Comparison of ENCODE assay signal across 21 cellular contexts in genomic region chr1:192726820-192727504, GRCh38.
DNase-seq lines count a peak whose midpoint lies in the region; ATAC-seq and TF ChIP-seq lines count a peak whose summit lies in the region.
"Had no signal": no experiment of that assay in that cellular context is flagged by ENCODE, and none has a peak within 500 bp of the region (broad histone marks: within the 10 kb centered on the region; RNA-seq: fewer than 3 reads in every experiment).

No MANE protein-coding gene starts in this region.

- no peaks in the 10 kb centered on the region for H3K27me3 ChIP-seq in breast epithelium
- no peaks in the 10 kb centered on the region for H3K27me3 ChIP-seq in mammary epithelial cell (ENCODE audit: insufficient read depth, low read length)
- H3K27me3 ChIP-seq in naive thymus-derived CD4-positive, alpha-beta T cell (ENCODE audit: control insufficient read depth in 2 of 2, insufficient read depth in 2 of 2, low read length in 2 of 2), result no peaks in the 10 kb centered on the region
- H3K27me3 ChIP-seq: BLaER1 had no signal

- TF ChIP-seq POLR2A in breast epithelium (IDR thresholded peaks at IDR 0.05), result no peak

- CTCF ChIA-PET in MCF 10A (lab: Yijun Ruan, JAX) (interaction anchor here (0.6 to 1.1 kb wide), 5 partner anchors 13 to 463 kb away, joined by 3 to 7 read pairs (median 4); no protein-coding TSS in a partner anchor), mammary epithelial cell (lab: Charles Lee; ENCODE audit: low non-redundant PET) (no interaction called here), HEK293T (lab: Yijun Ruan, JAX) (no interaction called here)
- CTCF ChIA-PET in naive thymus-derived CD4-positive, alpha-beta T cell (lab: Charles Lee), result no interaction called here

- BruUV-seq in MCF 10A (replicated peaks; lab: Mats Ljungman, UMichigan), result no TSS peak
- no TSS peak for BruUV-seq in mammary epithelial cell (replicated peaks; lab: Mats Ljungman, UMichigan)

- H3K27ac ChIP-seq in breast epithelium (peak overlapping the region; percentile 5 to 41), mammary epithelial cell (ENCODE audit: insufficient read depth, low read depth, low read length) (no peak overlapping the region)
- no peak overlapping the region for H3K27ac ChIP-seq in naive thymus-derived CD4-positive, alpha-beta T cell (ENCODE audit: low read depth, low read length)
- H3K27ac ChIP-seq: A549, BLaER1, SK-N-MC had no signal

- no peak overlapping the region for H3K4me3 ChIP-seq in breast epithelium
- H3K4me3 ChIP-seq in mammary epithelial cell (replicated peaks in 1 of 3; ENCODE audit: insufficient read depth in 1 of 3, low read depth in 2 of 3, low read length in 3 of 3), result no peak overlapping the region
- no peak overlapping the region for H3K4me3 ChIP-seq in naive thymus-derived CD4-positive, alpha-beta T cell (ENCODE audit: low read length)
- H3K4me3 ChIP-seq: A549, BLaER1, HAP-1, SK-N-MC had no signal

- no peaks in the 10 kb centered on the region for H3K9me3 ChIP-seq in breast epithelium
- H3K9me3 ChIP-seq in mammary epithelial cell (replicated peaks; ENCODE audit: insufficient read depth, low read length), result no peaks in the 10 kb centered on the region
- H3K9me3 ChIP-seq in naive thymus-derived CD4-positive, alpha-beta T cell (ENCODE audit: control insufficient read depth in 2 of 3, low read length in 3 of 3), result no peaks in the 10 kb centered on the region
- H3K9me3 ChIP-seq: A549, BLaER1, HAP-1 had no signal

- H3K4me1 Mint-ChIP-seq in MCF 10A (ENCODE audit: insufficient read depth, unreplicated experiment), result peaks cover 5% of the 10 kb centered on the region
- no peaks in the 10 kb centered on the region for H3K4me1 Mint-ChIP-seq in naive thymus-derived CD4-positive, alpha-beta T cell
- H3K4me1 Mint-ChIP-seq: CD4-positive, alpha-beta memory T cell had no signal

- H3K36me3 ChIP-seq in breast epithelium (no peaks in the 10 kb centered on the region), mammary epithelial cell (ENCODE audit: insufficient read depth, low read length) (no peaks in the 10 kb centered on the region)
- H3K36me3 ChIP-seq in naive thymus-derived CD4-positive, alpha-beta T cell (ENCODE audit: control insufficient read depth in 2 of 3, insufficient read depth in 3 of 3, low read length in 3 of 3), result no peaks in the 10 kb centered on the region
- H3K36me3 ChIP-seq: BLaER1, HAP-1 had no signal

- POLR2A ChIA-PET in MCF 10A (lab: Yijun Ruan, JAX), result interaction anchor here (0.6 to 1.3 kb wide), 2 partner anchors 17 to 332 kb away, joined by 3 read pairs; partner anchors contain the start of genes RO60 and UCHL5
- POLR2A ChIA-PET in naive thymus-derived CD4-positive, alpha-beta T cell (lab: Charles Lee), result no interaction called here
- POLR2A ChIA-PET in HEK293T (lab: Yijun Ruan, JAX), result no interaction called here

- intact Hi-C loops in breast epithelium (cut with DNase I; ENCODE audit: low total_unique reads), result no loop called here
- intact Hi-C loops in MCF 10A (cut with micrococcal nuclease), result no loop called here
- intact Hi-C loops in mammary epithelial cell (cut with micrococcal nuclease), result no loop called here
- intact Hi-C loops in naive thymus-derived CD4-positive, alpha-beta T cell (cut with micrococcal nuclease), result no loop called here

- TF ChIP-seq CTCF in breast epithelium (IDR thresholded peaks at IDR 0.05), result no peak
- TF ChIP-seq CTCF in MCF 10A (IDR thresholded peaks at IDR 0.05; ENCODE audit: unreplicated experiment), result no peak
- TF ChIP-seq CTCF in mammary epithelial cell (conservative IDR thresholded peaks at IDR 0.05 in 1 of 2, IDR thresholded peaks at IDR 0.05 in 1 of 2; ENCODE audit: extremely low read depth in 1 of 2, insufficient read depth in 1 of 2, low read depth in 1 of 2, low read length in 2 of 2), result no peak

- H3K36me3 Mint-ChIP-seq in MCF 10A (ENCODE audit: insufficient read depth, unreplicated experiment), result no peaks in the 10 kb centered on the region
- H3K36me3 Mint-ChIP-seq in naive thymus-derived CD4-positive, alpha-beta T cell, result no peaks in the 10 kb centered on the region
- H3K36me3 Mint-ChIP-seq: CD4-positive, alpha-beta memory T cell had no signal

- ATAC-seq in naive thymus-derived CD4-positive, alpha-beta T cell, result peak; percentile 59
- ATAC-seq: A549, Right ventricle myocardium inferior had no signal

- 53% methylated on average over 6 of the region's 6 CpGs for WGBS in mammary epithelial cell (ENCODE audit: low coverage, missing lambda C conversion rate)

- DNase-seq in breast epithelium (ENCODE audit: low spot score in 2 of 2), result no peak
- no peak for DNase-seq in MCF 10A (ENCODE audit: unreplicated experiment)
- peak; percentile 43 for DNase-seq in NOMO-1 treated with dmso at 0.1 percent for 144 hours (lab: John Stamatoyannopoulos, UW; ENCODE audit: unreplicated experiment)
- DNase-seq in mammary epithelial cell, result peak; percentile 38
- DNase-seq in naive thymus-derived CD4-positive, alpha-beta T cell, result no peak
- no peak for DNase-seq in HEK293T (ENCODE audit: extremely low spot score)
- DNase-seq in stimulated activated CD4-positive, alpha-beta T cell treated with anti-CD3 and anti-CD28 coated beads, Interleukin-12 subunit alpha, Interleukin-12 subunit beta, amount 100 ng/mL, for 4 hours, result no peak
- DNase-seq in GM03348 (ENCODE audit: low spot score), result no peak
- DNase-seq: CD4-positive, alpha-beta memory T cell; DMS53; EL; NCI-H1417 treated with DMSO at 0.1 percent for 48 hours; NCI-H187 treated with DMSO at 0.1 percent for 48 hours; NCI-H446; NCI-H774; T1000 had no signal

- H3K79me2 ChIP-seq in mammary epithelial cell (ENCODE audit: insufficient read depth, low read length), result no peaks in the 10 kb centered on the region

- H3K9ac ChIP-seq in mammary epithelial cell (ENCODE audit: insufficient read depth, low read length), result no peak overlapping the region
- H3K9ac ChIP-seq: BLaER1 had no signal

- H3K9me3 Mint-ChIP-seq in MCF 10A (ENCODE audit: unreplicated experiment), result no peaks in the 10 kb centered on the region
- peaks cover 0 to 4% (median 0%) of the 10 kb centered on the region in 11 donors for H3K9me3 Mint-ChIP-seq in naive thymus-derived CD4-positive, alpha-beta T cell
- H3K9me3 Mint-ChIP-seq: CD4-positive, alpha-beta memory T cell had no signal

- no peak overlapping the region for H3K4me2 ChIP-seq in mammary epithelial cell (ENCODE audit: insufficient read depth, low read depth, low read length)
- H3K4me2 ChIP-seq: A549, BLaER1 had no signal

- H4K20me1 ChIP-seq in mammary epithelial cell (ENCODE audit: insufficient read depth, low read length), result no peaks in the 10 kb centered on the region
- H4K20me1 ChIP-seq: BLaER1 had no signal

- no peaks in the 10 kb centered on the region for H3K27me3 Mint-ChIP-seq in MCF 10A (ENCODE audit: insufficient read depth, unreplicated experiment)
- H3K27me3 Mint-ChIP-seq in naive thymus-derived CD4-positive, alpha-beta T cell, result peaks cover 0 to 4% (median 0%) of the 10 kb centered on the region in 5 donors

- H2AFZ ChIP-seq in mammary epithelial cell (ENCODE audit: low read depth, low read length), result no peak overlapping the region

- in situ Hi-C loops in mammary epithelial cell (cut with MboI; ENCODE audit: low sequenced_read_pairs in 2 of 2), result no loop called here

- no peak overlapping the region for H3K4me3 Mint-ChIP-seq in MCF 10A (ENCODE audit: unreplicated experiment)
- no peak overlapping the region for H3K4me3 Mint-ChIP-seq in naive thymus-derived CD4-positive, alpha-beta T cell
- H3K4me3 Mint-ChIP-seq: CD4-positive, alpha-beta memory T cell had no signal

- dilution Hi-C loops in mammary epithelial cell (cut with HindIII; ENCODE audit: low sequenced_read_pairs), result no loop called here

- no peaks in the 10 kb centered on the region for H3K4me1 ChIP-seq in breast epithelium
- peaks cover 17% of the 10 kb centered on the region for H3K4me1 ChIP-seq in mammary epithelial cell (ENCODE audit: insufficient read depth, low read length)
- H3K4me1 ChIP-seq in naive thymus-derived CD4-positive, alpha-beta T cell (ENCODE audit: control insufficient read depth in 2 of 2, insufficient read depth in 2 of 2, low read length in 2 of 2), result no peaks in the 10 kb centered on the region
- H3K4me1 ChIP-seq: A549 had no signal

- H3K27ac Mint-ChIP-seq in MCF 10A (ENCODE audit: low read depth, unreplicated experiment), result no peak overlapping the region
- no peak overlapping the region for H3K27ac Mint-ChIP-seq in naive thymus-derived CD4-positive, alpha-beta T cell
- H3K27ac Mint-ChIP-seq: CD4-positive, alpha-beta memory T cell had no signal

TF ChIP-seq in HEK293T, 16 proteins besides CTCF, POLR2A, EP300 and RAD21:
- TF ChIP-seq NFRKB (IDR thresholded peaks at IDR 0.05) (no peak), ZNF384 (IDR thresholded peaks at IDR 0.05) (no peak), L3MBTL2 (conservative IDR thresholded peaks at IDR 0.05) (no peak), FOXK2 (IDR thresholded peaks at IDR 0.05) (no peak), ELF4 (IDR thresholded peaks at IDR 0.05) (no peak), BHLHE40 (IDR thresholded peaks at IDR 0.05; ENCODE audit: borderline replicate concordance) (no peak), CTBP1 (IDR thresholded peaks at IDR 0.05; ENCODE audit: borderline replicate concordance) (no peak), SUZ12 (IDR thresholded peaks at IDR 0.05) (no peak), ARNT (IDR thresholded peaks at IDR 0.05) (no peak)

Comparison
In these comparisons a context has a peak if more than half of its experiments do, and no peak if none do; other contexts are left out.
1. DNase-seq: peak in NOMO-1 treated with dmso at 0.1 percent for 144 hours (single experiment) and mammary epithelial cell (single experiment); none in breast epithelium (0 of 2), MCF 10A (single experiment), naive thymus-derived CD4-positive, alpha-beta T cell (0 of 9), HEK293T (single experiment), stimulated activated CD4-positive, alpha-beta T cell treated with anti-CD3 and anti-CD28 coated beads, Interleukin-12 subunit alpha, Interleukin-12 subunit beta, amount 100 ng/mL, for 4 hours (single experiment) and GM03348 (single experiment).
2. H3K27ac ChIP-seq: peak in breast epithelium (2 of 2); none in mammary epithelial cell (single experiment) and naive thymus-derived CD4-positive, alpha-beta T cell (single experiment).